1 cellular context compared by ENCODE assay signal in the genomic region with DNA sequence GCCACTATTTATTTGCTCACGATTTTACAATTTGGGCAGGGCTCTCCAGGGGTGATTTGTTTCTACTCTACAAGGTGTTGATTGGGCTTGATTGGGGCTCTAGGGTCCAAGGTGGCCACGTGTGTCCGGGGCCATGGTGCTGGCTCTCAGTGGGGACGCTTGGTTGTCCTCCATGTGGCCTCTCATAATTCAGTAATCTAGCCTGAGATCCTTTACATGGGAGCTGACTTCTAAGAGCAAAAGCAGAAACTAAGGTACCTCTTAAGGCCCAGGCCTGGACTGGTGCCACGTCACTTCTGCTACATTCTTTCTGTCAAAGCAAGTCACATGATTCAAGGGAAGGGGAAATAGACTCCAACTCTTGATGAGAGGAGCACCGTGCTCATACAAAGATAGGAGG.
TF ChIP-seq lines count a peak whose summit lies in the region.

No MANE protein-coding gene starts in this region.

TF ChIP-seq in K562, 482 proteins besides CTCF, POLR2A, EP300 and RAD21 (continued from another document and continues in another):
- TF ChIP-seq ZNF592 (IDR thresholded peaks at IDR 0.05) (peak; percentile 73), MED1 (CRISPR knock-in tag; IDR thresholded peaks at IDR 0.05; ENCODE audit: borderline replicate concordance) (no peak), BACH1 (tag; IDR thresholded peaks at IDR 0.05) (0 out of 2 replicates have a peak, but pooled peaks have one; percentile 19), ELF2 (CRISPR knock-in tag; IDR thresholded peaks at IDR 0.05) (0 out of 2 replicates have a peak, but pooled peaks have one; percentile 52), ZNF785 (CRISPR knock-in tag; IDR thresholded peaks at IDR 0.05) (no peak), ZFX (CRISPR knock-in tag; IDR thresholded peaks at IDR 0.05) (no peak), SRSF3 (IDR thresholded peaks at IDR 0.05; ENCODE audit: insufficient read depth, low read length) (no peak), CREB1 (IDR thresholded peaks at IDR 0.05) (no peak), CREB1 (CRISPR knock-in tag; IDR thresholded peaks at IDR 0.05) (no peak), BHLHE40 (IDR thresholded peaks at IDR 0.05; ENCODE audit: low read length) (peak; percentile 50), STAT5A (IDR thresholded peaks at IDR 0.05; ENCODE audit: borderline replicate concordance, low read length) (no peak), XRCC3 (IDR thresholded peaks at IDR 0.05) (no peak), IRF2 (CRISPR knock-in tag; IDR thresholded peaks at IDR 0.05) (no peak), MCM3 (IDR thresholded peaks at IDR 0.05) (no peak), RFX7 (CRISPR knock-in tag; IDR thresholded peaks at IDR 0.05) (no peak), ZNF407 (IDR thresholded peaks at IDR 0.05; ENCODE audit: low read depth) (no peak), KLF10 (CRISPR knock-in tag; IDR thresholded peaks at IDR 0.05) (no peak), PTTG1 (tag; IDR thresholded peaks at IDR 0.05; ENCODE audit: low read depth) (no peak), BRCA1 (IDR thresholded peaks at IDR 0.05) (no peak), BRCA1 (CRISPR knock-in tag; IDR thresholded peaks at IDR 0.05) (no peak), SIN3B (IDR thresholded peaks at IDR 0.05; ENCODE audit: low read depth) (no peak), TEAD1 (CRISPR knock-in tag; IDR thresholded peaks at IDR 0.05) (0 out of 4 replicates have a peak, but pooled peaks have one; percentile 24 to 38), ZSCAN29 (IDR thresholded peaks at IDR 0.05) (no peak), HINFP (tag; conservative IDR thresholded peaks at IDR 0.05; ENCODE audit: low read depth) (no peak), HNRNPL (IDR thresholded peaks at IDR 0.05; ENCODE audit: low read depth, low read length) (no peak), FOXK1 (CRISPR knock-in tag; IDR thresholded peaks at IDR 0.05; ENCODE audit: borderline replicate concordance) (no peak), NFIC (IDR thresholded peaks at IDR 0.05) (peak; percentile 46), MCM7 (IDR thresholded peaks at IDR 0.05) (no peak), ATF4 (CRISPR knock-in tag; IDR thresholded peaks at IDR 0.05) (no peak), MAFK (IDR thresholded peaks at IDR 0.05; ENCODE audit: low read length) (no peak), CHAMP1 (IDR thresholded peaks at IDR 0.05) (no peak)
- TF ChIP-seq, protein P1, sequence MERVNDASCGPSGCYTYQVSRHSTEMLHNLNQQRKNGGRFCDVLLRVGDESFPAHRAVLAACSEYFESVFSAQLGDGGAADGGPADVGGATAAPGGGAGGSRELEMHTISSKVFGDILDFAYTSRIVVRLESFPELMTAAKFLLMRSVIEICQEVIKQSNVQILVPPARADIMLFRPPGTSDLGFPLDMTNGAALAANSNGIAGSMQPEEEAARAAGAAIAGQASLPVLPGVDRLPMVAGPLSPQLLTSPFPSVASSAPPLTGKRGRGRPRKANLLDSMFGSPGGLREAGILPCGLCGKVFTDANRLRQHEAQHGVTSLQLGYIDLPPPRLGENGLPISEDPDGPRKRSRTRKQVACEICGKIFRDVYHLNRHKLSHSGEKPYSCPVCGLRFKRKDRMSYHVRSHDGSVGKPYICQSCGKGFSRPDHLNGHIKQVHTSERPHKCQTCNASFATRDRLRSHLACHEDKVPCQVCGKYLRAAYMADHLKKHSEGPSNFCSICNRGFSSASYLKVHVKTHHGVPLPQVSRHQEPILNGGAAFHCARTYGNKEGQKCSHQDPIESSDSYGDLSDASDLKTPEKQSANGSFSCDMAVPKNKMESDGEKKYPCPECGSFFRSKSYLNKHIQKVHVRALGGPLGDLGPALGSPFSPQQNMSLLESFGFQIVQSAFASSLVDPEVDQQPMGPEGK (CRISPR knock-in tag; IDR thresholded peaks at IDR 0.05; ENCODE audit: borderline replicate concordance): no peak
- TF ChIP-seq, protein P2, sequence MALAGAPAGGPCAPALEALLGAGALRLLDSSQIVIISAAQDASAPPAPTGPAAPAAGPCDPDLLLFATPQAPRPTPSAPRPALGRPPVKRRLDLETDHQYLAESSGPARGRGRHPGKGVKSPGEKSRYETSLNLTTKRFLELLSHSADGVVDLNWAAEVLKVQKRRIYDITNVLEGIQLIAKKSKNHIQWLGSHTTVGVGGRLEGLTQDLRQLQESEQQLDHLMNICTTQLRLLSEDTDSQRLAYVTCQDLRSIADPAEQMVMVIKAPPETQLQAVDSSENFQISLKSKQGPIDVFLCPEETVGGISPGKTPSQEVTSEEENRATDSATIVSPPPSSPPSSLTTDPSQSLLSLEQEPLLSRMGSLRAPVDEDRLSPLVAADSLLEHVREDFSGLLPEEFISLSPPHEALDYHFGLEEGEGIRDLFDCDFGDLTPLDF (CRISPR knock-in tag; IDR thresholded peaks at IDR 0.05): no peak
- TF ChIP-seq, protein P3, sequence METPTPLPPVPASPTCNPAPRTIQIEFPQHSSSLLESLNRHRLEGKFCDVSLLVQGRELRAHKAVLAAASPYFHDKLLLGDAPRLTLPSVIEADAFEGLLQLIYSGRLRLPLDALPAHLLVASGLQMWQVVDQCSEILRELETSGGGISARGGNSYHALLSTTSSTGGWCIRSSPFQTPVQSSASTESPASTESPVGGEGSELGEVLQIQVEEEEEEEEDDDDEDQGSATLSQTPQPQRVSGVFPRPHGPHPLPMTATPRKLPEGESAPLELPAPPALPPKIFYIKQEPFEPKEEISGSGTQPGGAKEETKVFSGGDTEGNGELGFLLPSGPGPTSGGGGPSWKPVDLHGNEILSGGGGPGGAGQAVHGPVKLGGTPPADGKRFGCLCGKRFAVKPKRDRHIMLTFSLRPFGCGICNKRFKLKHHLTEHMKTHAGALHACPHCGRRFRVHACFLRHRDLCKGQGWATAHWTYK (CRISPR knock-in tag; IDR thresholded peaks at IDR 0.05): peak; percentile 47; the same call in 1 of the 2 replicates
- TF ChIP-seq, protein P4, sequence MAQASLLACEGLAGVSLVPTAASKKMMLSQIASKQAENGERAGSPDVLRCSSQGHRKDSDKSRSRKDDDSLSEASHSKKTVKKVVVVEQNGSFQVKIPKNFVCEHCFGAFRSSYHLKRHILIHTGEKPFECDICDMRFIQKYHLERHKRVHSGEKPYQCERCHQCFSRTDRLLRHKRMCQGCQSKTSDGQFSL (CRISPR knock-in tag; IDR thresholded peaks at IDR 0.05): no peak
- TF ChIP-seq, protein P4 (tag; IDR thresholded peaks at IDR 0.05): peak in 1 of 2 experiments; percentile 74; a peak in 1 of 4 replicates
